In the genomic region with DNA sequence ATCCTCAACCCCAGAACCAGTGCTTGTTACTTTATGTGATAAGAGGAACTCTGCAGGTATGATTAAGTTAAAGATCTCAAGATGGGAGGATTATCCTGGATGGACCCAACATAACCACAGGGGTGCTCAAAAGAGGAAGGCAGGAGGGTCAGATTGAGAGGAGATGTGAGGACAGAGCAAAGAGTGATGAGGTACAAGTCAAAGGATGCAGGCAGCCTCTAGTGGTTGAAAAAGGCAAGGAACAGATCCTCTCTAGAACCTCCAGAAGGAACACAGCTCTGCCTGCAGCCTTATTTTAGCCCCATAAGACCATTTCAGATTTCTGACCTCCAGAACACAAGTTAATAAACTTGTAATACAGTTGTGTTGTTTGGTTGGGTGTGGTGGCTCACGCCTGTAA, we compare ENCODE assay signal across 12 cellular contexts. TPM values are rescaled to one million over a fixed set of nuclear protein-coding genes. Genes with fewer than 3 reads are reported as not detected.
DNase-seq lines count a peak whose midpoint lies in the region; ATAC-seq and TF ChIP-seq lines count a peak whose summit lies in the region.
"Had no signal": no experiment of that assay in that cellular context is flagged by ENCODE, and none has a peak within 500 bp of the region (broad histone marks: within the 10 kb centered on the region; RNA-seq: fewer than 3 reads in every experiment).

No MANE protein-coding gene starts in this region.

- DNase-seq in GM03348 (ENCODE audit: low spot score), result peak; percentile 7
- DNase-seq in Jurkat, Clone E6-1 (ENCODE audit: low read depth, low spot score), result peak; percentile 10
- no peak for DNase-seq in WTC11 (ENCODE audit: low spot score)
- DNase-seq in left lung, result no peak
- no peak for DNase-seq in natural killer cell treated with Interleukin-12 subunit alpha and Interleukin-12 subunit beta and Interleukin-15 and Interleukin-18, amount 100 ng/mL, for 72 hours (ENCODE audit: low spot score)
- no peak for DNase-seq in NCI-H345 (lab: John Stamatoyannopoulos, UW)
- no peak for DNase-seq in NCI-H226
- DNase-seq in CD4-positive, alpha-beta memory T cell, result no peak
- DNase-seq: activated CD8-positive, alpha-beta memory T cell treated with anti-CD3 and anti-CD28 coated beads, Interleukin-2, amount 50 U/mL, for 48 hours; NCI-H1105 treated with DMSO at 0.1 percent for 48 hours had no signal

- no peaks in the 10 kb centered on the region for H3K27me3 Mint-ChIP-seq in WTC11 (ENCODE audit: low read depth)
- no peaks in the 10 kb centered on the region for H3K27me3 Mint-ChIP-seq in natural killer cell treated with Interleukin-12 subunit alpha and Interleukin-12 subunit beta and Interleukin-15 and Interleukin-18, amount 100 ng/mL, for 72 hours
- H3K27me3 Mint-ChIP-seq in CD4-positive, alpha-beta memory T cell, result no peaks in the 10 kb centered on the region

- peak overlapping the region; percentile 6; the same call in 1 of the 2 replicates for H3K27ac Mint-ChIP-seq in WTC11
- no peak overlapping the region for H3K27ac Mint-ChIP-seq in natural killer cell treated with Interleukin-12 subunit alpha and Interleukin-12 subunit beta and Interleukin-15 and Interleukin-18, amount 100 ng/mL, for 72 hours
- H3K27ac Mint-ChIP-seq in CD4-positive, alpha-beta memory T cell, result no peak overlapping the region

- TF ChIP-seq CTCF in WTC11 (IDR thresholded peaks at IDR 0.05) (peak; percentile 48), left lung (IDR thresholded peaks at IDR 0.05) (no peak)

- no peaks in the 10 kb centered on the region for H3K27me3 ChIP-seq in left lung
- no peaks in the 10 kb centered on the region for H3K27me3 ChIP-seq in CD4-positive, alpha-beta memory T cell (ENCODE audit: insufficient read depth, low read length)

- ATAC-seq in WTC11 (peak; percentile 87), left lung (peak; percentile 26)
- ATAC-seq in natural killer cell treated with Interleukin-12 subunit alpha and Interleukin-12 subunit beta and Interleukin-15 and Interleukin-18, amount 100 ng/mL, for 72 hours, result no peak
- ATAC-seq: sciatic nerve had no signal

- intact Hi-C loops in left lung (cut with DNase I), result no loop called here
- intact Hi-C loops in CD4-positive, alpha-beta memory T cell (cut with micrococcal nuclease), result no loop called here

- H3K36me3 Mint-ChIP-seq in WTC11, result no peaks in the 10 kb centered on the region
- H3K36me3 Mint-ChIP-seq in natural killer cell treated with Interleukin-12 subunit alpha and Interleukin-12 subunit beta and Interleukin-15 and Interleukin-18, amount 100 ng/mL, for 72 hours, result no peaks in the 10 kb centered on the region
- peaks cover 7 to 21% of the 10 kb centered on the region in 2 donors for H3K36me3 Mint-ChIP-seq in CD4-positive, alpha-beta memory T cell

- no peaks in the 10 kb centered on the region for H3K9me3 ChIP-seq in left lung
- H3K9me3 ChIP-seq in CD4-positive, alpha-beta memory T cell (ENCODE audit: control insufficient read depth in 1 of 2, low read length in 2 of 2), result no peaks in the 10 kb centered on the region

- H3K4me1 ChIP-seq in left lung, result peaks cover 0 to 9% of the 10 kb centered on the region in 2 donors
- no peaks in the 10 kb centered on the region for H3K4me1 ChIP-seq in CD4-positive, alpha-beta memory T cell (ENCODE audit: insufficient read depth, low read length)

- H3K4me1 Mint-ChIP-seq in WTC11, result peaks cover 43% of the 10 kb centered on the region
- H3K4me1 Mint-ChIP-seq in natural killer cell treated with Interleukin-12 subunit alpha and Interleukin-12 subunit beta and Interleukin-15 and Interleukin-18, amount 100 ng/mL, for 72 hours (ENCODE audit: low read depth in 2 of 2), result peaks cover 9 to 11% of the 10 kb centered on the region in 2 donors
- peaks cover 13 to 19% (median 18%) of the 10 kb centered on the region in 4 donors for H3K4me1 Mint-ChIP-seq in CD4-positive, alpha-beta memory T cell

- H3K27ac ChIP-seq in left lung, result no peak overlapping the region
- no peak overlapping the region for H3K27ac ChIP-seq in CD4-positive, alpha-beta memory T cell (ENCODE audit: low read depth, low read length)
- H3K27ac ChIP-seq: epithelial cell of prostate had no signal

- no peak overlapping the region for H3K4me3 ChIP-seq in Jurkat, Clone E6-1 (ENCODE audit: low read length)
- no peak overlapping the region for H3K4me3 ChIP-seq in left lung
- H3K4me3 ChIP-seq in CD4-positive, alpha-beta memory T cell (ENCODE audit: low read length in 2 of 2), result no peak overlapping the region

- H3K9me3 Mint-ChIP-seq in WTC11, result no peaks in the 10 kb centered on the region
- no peaks in the 10 kb centered on the region for H3K9me3 Mint-ChIP-seq in natural killer cell treated with Interleukin-12 subunit alpha and Interleukin-12 subunit beta and Interleukin-15 and Interleukin-18, amount 100 ng/mL, for 72 hours
- no peaks in the 10 kb centered on the region for H3K9me3 Mint-ChIP-seq in CD4-positive, alpha-beta memory T cell

- H3K4me3 Mint-ChIP-seq in WTC11, result no peak overlapping the region
- no peak overlapping the region for H3K4me3 Mint-ChIP-seq in natural killer cell treated with Interleukin-12 subunit alpha and Interleukin-12 subunit beta and Interleukin-15 and Interleukin-18, amount 100 ng/mL, for 72 hours
- no peak overlapping the region for H3K4me3 Mint-ChIP-seq in CD4-positive, alpha-beta memory T cell

- CTCF ChIA-PET in WTC11 (lab: Charles Lee), result interaction anchor here (0.6 to 1.3 kb wide), 6 partner anchors 10 to 239 kb away, joined by 3 to 5 read pairs (median 3); no protein-coding TSS in a partner anchor
- CTCF ChIA-PET in CD4-positive, alpha-beta memory T cell (lab: Charles Lee; ENCODE audit: partially characterized antibody), result no interaction called here

- POLR2A ChIA-PET in WTC11 (lab: Charles Lee), result no interaction called here
- POLR2A ChIA-PET in CD4-positive, alpha-beta memory T cell (lab: Charles Lee; ENCODE audit: partially characterized antibody), result no interaction called here

- H3K36me3 ChIP-seq in left lung, result no peaks in the 10 kb centered on the region
- no peaks in the 10 kb centered on the region for H3K36me3 ChIP-seq in CD4-positive, alpha-beta memory T cell (ENCODE audit: insufficient read depth, low read length)

TF ChIP-seq in WTC11, 78 proteins besides CTCF, POLR2A, EP300 and RAD21 (continues in another document):
- TF ChIP-seq, protein P1, sequence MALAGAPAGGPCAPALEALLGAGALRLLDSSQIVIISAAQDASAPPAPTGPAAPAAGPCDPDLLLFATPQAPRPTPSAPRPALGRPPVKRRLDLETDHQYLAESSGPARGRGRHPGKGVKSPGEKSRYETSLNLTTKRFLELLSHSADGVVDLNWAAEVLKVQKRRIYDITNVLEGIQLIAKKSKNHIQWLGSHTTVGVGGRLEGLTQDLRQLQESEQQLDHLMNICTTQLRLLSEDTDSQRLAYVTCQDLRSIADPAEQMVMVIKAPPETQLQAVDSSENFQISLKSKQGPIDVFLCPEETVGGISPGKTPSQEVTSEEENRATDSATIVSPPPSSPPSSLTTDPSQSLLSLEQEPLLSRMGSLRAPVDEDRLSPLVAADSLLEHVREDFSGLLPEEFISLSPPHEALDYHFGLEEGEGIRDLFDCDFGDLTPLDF (CRISPR knock-in tag; IDR thresholded peaks at IDR 0.05), result no peak
- TF ChIP-seq ZNF317 (CRISPR knock-in tag; IDR thresholded peaks at IDR 0.05; ENCODE audit: borderline replicate concordance, low read depth) (no peak), NR2C2 (CRISPR knock-in tag; IDR thresholded peaks at IDR 0.05) (no peak), ZNF263 (CRISPR knock-in tag; IDR thresholded peaks at IDR 0.05; ENCODE audit: low read depth) (no peak), RELA (CRISPR knock-in tag; IDR thresholded peaks at IDR 0.05; ENCODE audit: borderline replicate concordance) (no peak), FOXJ3 (CRISPR knock-in tag; IDR thresholded peaks at IDR 0.05; ENCODE audit: borderline replicate concordance) (no peak)
- TF ChIP-seq, protein P2, sequence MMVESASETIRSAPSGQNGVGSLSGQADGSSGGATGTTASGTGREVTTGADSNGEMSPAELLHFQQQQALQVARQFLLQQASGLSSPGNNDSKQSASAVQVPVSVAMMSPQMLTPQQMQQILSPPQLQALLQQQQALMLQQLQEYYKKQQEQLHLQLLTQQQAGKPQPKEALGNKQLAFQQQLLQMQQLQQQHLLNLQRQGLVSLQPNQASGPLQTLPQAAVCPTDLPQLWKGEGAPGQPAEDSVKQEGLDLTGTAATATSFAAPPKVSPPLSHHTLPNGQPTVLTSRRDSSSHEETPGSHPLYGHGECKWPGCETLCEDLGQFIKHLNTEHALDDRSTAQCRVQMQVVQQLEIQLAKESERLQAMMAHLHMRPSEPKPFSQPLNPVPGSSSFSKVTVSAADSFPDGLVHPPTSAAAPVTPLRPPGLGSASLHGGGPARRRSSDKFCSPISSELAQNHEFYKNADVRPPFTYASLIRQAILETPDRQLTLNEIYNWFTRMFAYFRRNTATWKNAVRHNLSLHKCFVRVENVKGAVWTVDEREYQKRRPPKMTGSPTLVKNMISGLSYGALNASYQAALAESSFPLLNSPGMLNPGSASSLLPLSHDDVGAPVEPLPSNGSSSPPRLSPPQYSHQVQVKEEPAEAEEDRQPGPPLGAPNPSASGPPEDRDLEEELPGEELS (CRISPR knock-in tag; IDR thresholded peaks at IDR 0.05), result no peak
- TF ChIP-seq, protein P3, sequence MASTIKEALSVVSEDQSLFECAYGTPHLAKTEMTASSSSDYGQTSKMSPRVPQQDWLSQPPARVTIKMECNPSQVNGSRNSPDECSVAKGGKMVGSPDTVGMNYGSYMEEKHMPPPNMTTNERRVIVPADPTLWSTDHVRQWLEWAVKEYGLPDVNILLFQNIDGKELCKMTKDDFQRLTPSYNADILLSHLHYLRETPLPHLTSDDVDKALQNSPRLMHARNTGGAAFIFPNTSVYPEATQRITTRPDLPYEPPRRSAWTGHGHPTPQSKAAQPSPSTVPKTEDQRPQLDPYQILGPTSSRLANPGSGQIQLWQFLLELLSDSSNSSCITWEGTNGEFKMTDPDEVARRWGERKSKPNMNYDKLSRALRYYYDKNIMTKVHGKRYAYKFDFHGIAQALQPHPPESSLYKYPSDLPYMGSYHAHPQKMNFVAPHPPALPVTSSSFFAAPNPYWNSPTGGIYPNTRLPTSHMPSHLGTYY (CRISPR knock-in tag; IDR thresholded peaks at IDR 0.05), result no peak
- TF ChIP-seq, protein P4, sequence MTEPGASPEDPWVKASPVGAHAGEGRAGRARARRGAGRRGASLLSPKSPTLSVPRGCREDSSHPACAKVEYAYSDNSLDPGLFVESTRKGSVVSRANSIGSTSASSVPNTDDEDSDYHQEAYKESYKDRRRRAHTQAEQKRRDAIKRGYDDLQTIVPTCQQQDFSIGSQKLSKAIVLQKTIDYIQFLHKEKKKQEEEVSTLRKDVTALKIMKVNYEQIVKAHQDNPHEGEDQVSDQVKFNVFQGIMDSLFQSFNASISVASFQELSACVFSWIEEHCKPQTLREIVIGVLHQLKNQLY (CRISPR knock-in tag; IDR thresholded peaks at IDR 0.05), result no peak

RNA-seq across cellular contexts. Expression of a gene that starts 41.2 kb away (rescaled TPM):
- 11.0 TPM for polyA plus RNA-seq in Jurkat, Clone E6-1 (2012; ENCODE audit: insufficient read depth, insufficient read length)
- total RNA-seq in WTC11 (2021) (15.8 to 18.3 TPM (median 17.2 TPM) in 3 replicates), left lung (10 to 100 TPM; 19.2 to 20.6 TPM)
- 10 to 100 TPM; 12.2 to 16.2 TPM for total RNA-seq in natural killer cell treated with Interleukin-12 subunit alpha and Interleukin-12 subunit beta and Interleukin-15 and Interleukin-18, amount 100 ng/mL, for 72 hours
- 10 to 100 TPM in 1 of 2 experiments, 1 to 10 TPM in 1; 10.0 to 11.4 TPM for total RNA-seq in CD4-positive, alpha-beta memory T cell
- polyA plus RNA-seq in CD4-positive, alpha-beta memory T cell, result 10 to 100 TPM; 13.0 to 14.3 TPM

Comparison
In these comparisons a context has a peak if more than half of its experiments do, and no peak if none do; other contexts are left out.
1. DNase-seq: peak in GM03348 (single experiment) and Jurkat, Clone E6-1 (single experiment); none in WTC11 (single experiment), left lung (0 of 2), natural killer cell treated with Interleukin-12 subunit alpha and Interleukin-12 subunit beta and Interleukin-15 and Interleukin-18, amount 100 ng/mL, for 72 hours (single experiment), NCI-H345 (single experiment), NCI-H226 (single experiment) and CD4-positive, alpha-beta memory T cell (0 of 5).
2. ATAC-seq: peak in WTC11 (single experiment) and left lung (single experiment); none in natural killer cell treated with Interleukin-12 subunit alpha and Interleukin-12 subunit beta and Interleukin-15 and Interleukin-18, amount 100 ng/mL, for 72 hours (0 of 2).